Comparison of ENCODE assay signal across 9 cellular contexts in genomic region chr19:3361384-3362216, GRCh38. TPM values are rescaled to one million over a fixed set of nuclear protein-coding genes. Genes with fewer than 3 reads are reported as not detected.
DNase-seq lines count a peak whose midpoint lies in the region; ATAC-seq, FAIRE-seq and TF ChIP-seq lines count a peak whose summit lies in the region.
"Had no signal": no experiment of that assay in that cellular context is flagged by ENCODE, and none has a peak within 500 bp of the region (broad histone marks: within the 10 kb centered on the region; RNA-seq: fewer than 3 reads in every experiment).

No MANE protein-coding gene starts in this region.

- peak in 1 of 2 donors; percentile 55 for TF ChIP-seq POLR2A in adrenal gland (IDR thresholded peaks at IDR 0.05)
- no peak for TF ChIP-seq POLR2A in stomach (IDR thresholded peaks at IDR 0.05)

- no peak for TF ChIP-seq EP300 in stomach (IDR thresholded peaks at IDR 0.05)

- in situ Hi-C loops in HAP-1 (cut with MboI; ENCODE audit: low sequenced_read_pairs) = no loop called here

- TF ChIP-seq CTCF in adrenal gland (IDR thresholded peaks at IDR 0.05) (no peak), kidney (IDR thresholded peaks at IDR 0.05; ENCODE audit: borderline replicate concordance, extremely low read depth, insufficient read depth) (no peak), stomach (IDR thresholded peaks at IDR 0.05) (no peak)

- H3K27me3 ChIP-seq in HAP-1 (ENCODE audit: low read depth) (no peaks in the 10 kb centered on the region), adrenal gland (no peaks in the 10 kb centered on the region), stomach (peaks cover 0 to 6% (median 0%) of the 10 kb centered on the region in 3 donors)

- no peaks in the 10 kb centered on the region for H3K9me3 ChIP-seq in HAP-1
- no peaks in the 10 kb centered on the region for H3K9me3 ChIP-seq in adrenal gland (replicated peaks in 1 of 3)
- no peaks in the 10 kb centered on the region for H3K9me3 ChIP-seq in kidney (ENCODE audit: control insufficient read depth in 1 of 2, low read length in 2 of 2)
- no peaks in the 10 kb centered on the region for H3K9me3 ChIP-seq in stomach

- peaks cover 13% of the 10 kb centered on the region for H3K4me1 ChIP-seq in HAP-1
- H3K4me1 ChIP-seq in adrenal gland (replicated peaks in 1 of 2) = peaks cover 29 to 46% of the 10 kb centered on the region in 2 donors
- H3K4me1 ChIP-seq in kidney (ENCODE audit: control insufficient read depth in 1 of 2, insufficient read depth in 1 of 2, low read depth in 1 of 2, low read length in 2 of 2) = peaks cover 20 to 26% of the 10 kb centered on the region in 2 donors
- peaks cover 51 to 71% (median 63%) of the 10 kb centered on the region in 4 donors for H3K4me1 ChIP-seq in stomach

- H3K4me3 ChIP-seq in HAP-1 = peak overlapping the region; percentile 61
- peak overlapping the region in 2 of 4 donors; percentile 53 to 99 for H3K4me3 ChIP-seq in adrenal gland
- H3K4me3 ChIP-seq in kidney (ENCODE audit: low read length in 2 of 2) = peak overlapping the region; percentile 2 to 78
- peak overlapping the region; percentile 86 to 99 (median 98) for H3K4me3 ChIP-seq in stomach

- 20 to 23% (median 22%) methylated on average over 9 to 27 of the region's 27 CpGs for WGBS in adrenal gland, 4 donors
- 23 to 35% (median 27%) methylated on average over 18 to 27 of the region's 27 CpGs for WGBS in stomach, 5 donors

- no peak for FAIRE-seq in kidney (lab: Jason Lieb, UNC)
- FAIRE-seq: colon had no signal

- H3K36me3 ChIP-seq in HAP-1 (replicated peaks) = no peaks in the 10 kb centered on the region
- no peaks in the 10 kb centered on the region for H3K36me3 ChIP-seq in adrenal gland (replicated peaks in 1 of 2)
- no peaks in the 10 kb centered on the region for H3K36me3 ChIP-seq in kidney (ENCODE audit: control insufficient read depth in 1 of 2, insufficient read depth in 2 of 2, low read length in 2 of 2)
- no peaks in the 10 kb centered on the region for H3K36me3 ChIP-seq in stomach

- no peak for ATAC-seq in GM19397 (IDR thresholded peaks at IDR 0.05; ENCODE audit: unreplicated experiment)
- no peak for ATAC-seq in HG02571 (IDR thresholded peaks at IDR 0.05; ENCODE audit: unreplicated experiment)

- peak overlapping the region in 1 of 2 donors; percentile 90 for H3K9ac ChIP-seq in kidney (ENCODE audit: low read length in 2 of 2)

- DNase-seq in HAP-1 (ENCODE audit: low spot score in 2 of 2) (no peak), adrenal gland (peak in 6 of 7 donors; percentile 51 to 81 (median 66)), kidney (no peak), stomach (no peak), kidney glomerular epithelial cell (lab: John Stamatoyannopoulos, UW) (no peak), NCI-H510A (lab: John Stamatoyannopoulos, UW) (no peak)

- intact Hi-C loops in adrenal gland (cut with DNase I) (loop anchor here in 1 of 2 donors (5.0 kb wide), 1 partner anchor 66 kb away; no protein-coding TSS in a partner anchor), kidney (cut with DNase I) (no loop called here), stomach (cut with DNase I; ENCODE audit: low total_unique reads) (loop anchor here (10.0 kb wide), 1 partner anchor 53 kb away; no protein-coding TSS in a partner anchor)

- H3K27ac ChIP-seq in adrenal gland (peak overlapping the region; percentile 50 to 99 (median 87)), kidney (ENCODE audit: low read depth in 2 of 2, low read length in 2 of 2) (peak overlapping the region; percentile 89 to 97), stomach (peak overlapping the region; percentile 88 to 100 (median 99))

RNA-seq across cellular contexts. Expression of gene NFIC, which starts 4.8 kb away (rescaled TPM):
- total RNA-seq in adrenal gland (100 to 1,000 TPM; 124 to 329 (median 236) TPM), kidney (173 TPM), stomach (100 to 1,000 TPM in 2 of 5 donors, 10 to 100 TPM in 3; 32.3 to 251 (median 94.2) TPM)
- polyA plus RNA-seq in adrenal gland (100 to 1,000 TPM in 1 of 3 donors, 10 to 100 TPM in 2; 34.9 to 154 (median 69.2) TPM), kidney (ENCODE audit: insufficient read depth, low read depth, low replicate concordance) (20.3 TPM), stomach (10 to 100 TPM; 16.7 to 61.5 (median 34.2) TPM)

Comparison
In these comparisons a context has a peak if more than half of its experiments do, and no peak if none do; other contexts are left out.
1. DNase-seq: peak in adrenal gland (6 of 7); none in HAP-1 (0 of 2), kidney (single experiment), stomach (single experiment), kidney glomerular epithelial cell (single experiment) and NCI-H510A (single experiment).
2. Peak in every context shown above with its lines, with median percentiles within 50 percentile points of each other: H3K27ac ChIP-seq.